ENCODE assay signal across 7 cellular contexts in genomic region chr15:23049984-23050628, GRCh38.
"Had no signal": no experiment of that assay in that cellular context is flagged by ENCODE, and none has a peak within 500 bp of the region (broad histone marks: within the 10 kb centered on the region; RNA-seq: fewer than 3 reads in every experiment).

No MANE protein-coding gene starts in this region.

- H3K9ac ChIP-seq: GM23248 had no signal

- FAIRE-seq: HepG2 had no signal

- H3K36me3 ChIP-seq: HAP-1 had no signal

- DNase-seq: GOT3, H7, HFFc6 had no signal

- H3K4me1 ChIP-seq: HAP-1 had no signal

- H3K9me3 ChIP-seq: HAP-1 had no signal

- H2AFZ ChIP-seq: GM23248 had no signal

- H3K4me3 ChIP-seq: GM23248, HAP-1 had no signal

- H3K27ac ChIP-seq: GM23248, HL-60 had no signal
